11 cellular contexts compared by ENCODE assay signal in the genomic region with DNA sequence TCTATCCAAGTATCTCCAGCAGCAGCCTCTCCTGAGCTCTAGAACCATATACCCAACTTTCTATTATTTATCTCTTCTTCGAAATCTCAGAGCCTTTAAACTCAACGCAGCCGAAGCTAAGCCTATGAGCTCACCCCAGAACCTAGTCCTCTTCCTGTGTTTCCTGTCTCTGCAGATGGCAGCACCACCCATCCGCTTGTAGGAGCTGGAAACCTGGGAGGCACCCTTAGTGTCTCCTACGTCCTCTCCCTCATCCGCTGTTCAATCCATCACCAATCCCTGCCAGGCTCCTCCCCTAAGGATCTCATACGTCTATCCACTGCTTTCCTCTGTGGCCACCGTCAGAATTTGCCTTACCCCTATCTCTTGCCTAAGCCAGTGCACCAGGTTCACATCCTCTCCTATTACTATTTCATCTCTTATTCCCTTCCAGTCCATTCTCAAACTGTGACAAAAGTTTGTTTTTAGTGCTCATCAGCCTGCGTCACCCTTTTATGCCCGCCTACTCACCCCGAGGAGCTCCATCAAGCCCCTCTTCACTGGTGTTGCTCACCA. TPM values are rescaled to one million over a fixed set of nuclear protein-coding genes. Genes with fewer than 3 reads are reported as not detected.
DNase-seq lines count a peak whose midpoint lies in the region; ATAC-seq, FAIRE-seq and TF ChIP-seq lines count a peak whose summit lies in the region.
"Had no signal": no experiment of that assay in that cellular context is flagged by ENCODE, and none has a peak within 500 bp of the region (broad histone marks: within the 10 kb centered on the region; RNA-seq: fewer than 3 reads in every experiment).

No MANE protein-coding gene starts in this region.

- H3K36me3 ChIP-seq in osteoblast (ENCODE audit: insufficient read depth, low read length): no peaks in the 10 kb centered on the region
- no peaks in the 10 kb centered on the region for H3K36me3 ChIP-seq in prostate gland
- H3K36me3 ChIP-seq: colonic mucosa had no signal

- WGBS in prostate gland: 62% methylated on average over 11 of the region's 11 CpGs

- H3K9me3 ChIP-seq in CD4-positive, alpha-beta T cell (ENCODE audit: control insufficient read depth, low read length): no peaks in the 10 kb centered on the region
- H3K9me3 ChIP-seq in T-helper 17 cell (ENCODE audit: control insufficient read depth, low read length, poor library complexity, severe bottlenecking): no peaks in the 10 kb centered on the region
- H3K9me3 ChIP-seq in osteoblast (ENCODE audit: low read depth, low read length): no peaks in the 10 kb centered on the region
- H3K9me3 ChIP-seq in prostate gland: no peaks in the 10 kb centered on the region
- H3K9me3 ChIP-seq: Caco-2, colonic mucosa had no signal

- no peaks in the 10 kb centered on the region for H3K27me3 ChIP-seq in CD4-positive, alpha-beta T cell (ENCODE audit: control insufficient read depth, insufficient read depth, low read length)
- H3K27me3 ChIP-seq in osteoblast (ENCODE audit: insufficient read depth, low read length) (no peaks in the 10 kb centered on the region), prostate gland (replicated peaks; ENCODE audit: insufficient read depth) (no peaks in the 10 kb centered on the region)
- H3K27me3 ChIP-seq: colonic mucosa had no signal

- DNase-seq in CD4-positive, alpha-beta T cell: peak in 4 of 10 experiments; percentile 5 to 19 (median 8)
- DNase-seq in T-helper 17 cell (no peak), epithelial cell of prostate (ENCODE audit: low read depth, low spot score) (no peak), osteoblast (ENCODE audit: insufficient read length, low spot score, missing footprints) (no peak), H54 (ENCODE audit: insufficient read length, low spot score) (no peak), NOMO-1 (lab: John Stamatoyannopoulos, UW; ENCODE audit: unreplicated experiment in 2 of 2) (no peak), prostate gland (ENCODE audit: low spot score) (no peak)
- DNase-seq: Caco-2, colonic mucosa, head of caudate nucleus had no signal

- CTCF ChIA-PET in CD4-positive, alpha-beta T cell (lab: Charles Lee): interaction anchor here (0.5 to 1.2 kb wide), 2 partner anchors 9 to 43 kb away, joined by 3 read pairs; a partner anchor contains a TSS

- ATAC-seq in CD4-positive, alpha-beta T cell (ENCODE audit: poor library complexity): peak; percentile 95
- peak; percentile 59 for ATAC-seq in T-helper 17 cell
- ATAC-seq in GM21619 (IDR thresholded peaks at IDR 0.05; ENCODE audit: unreplicated experiment): no peak

- TF ChIP-seq POLR2A in H54 (IDR thresholded peaks at IDR 0.05; ENCODE audit: low read depth, low read length): no peak
- TF ChIP-seq POLR2A in prostate gland (IDR thresholded peaks at IDR 0.05): no peak

- POLR2A ChIA-PET in CD4-positive, alpha-beta T cell (lab: Charles Lee): interaction anchor here (1.0 to 2.7 kb wide), 2 partner anchors 9 to 10 kb away, joined by 5 to 12 read pairs; a partner anchor contains a TSS

- peaks cover 90% of the 10 kb centered on the region for H3K4me1 Mint-ChIP-seq in CD4-positive, alpha-beta T cell (ENCODE audit: low read depth)
- H3K4me1 Mint-ChIP-seq in T-helper 17 cell: peaks cover 54% of the 10 kb centered on the region

- H3K27ac Mint-ChIP-seq in CD4-positive, alpha-beta T cell: peak overlapping the region; percentile 81
- H3K27ac Mint-ChIP-seq in T-helper 17 cell: peak overlapping the region; percentile 92

- no peaks in the 10 kb centered on the region for H3K36me3 Mint-ChIP-seq in CD4-positive, alpha-beta T cell (ENCODE audit: low read depth)
- H3K36me3 Mint-ChIP-seq in T-helper 17 cell (ENCODE audit: low read depth): no peaks in the 10 kb centered on the region

- H3K4me1 ChIP-seq in osteoblast (ENCODE audit: insufficient read depth, low read length) (peaks cover 70% of the 10 kb centered on the region), prostate gland (replicated peaks) (peaks cover 9% of the 10 kb centered on the region)
- H3K4me1 ChIP-seq: Caco-2 had no signal

- H3K27ac ChIP-seq in CD4-positive, alpha-beta T cell (ENCODE audit: low read depth, low read length): peak overlapping the region; percentile 36
- H3K27ac ChIP-seq in epithelial cell of prostate (peak overlapping the region; percentile 44), osteoblast (ENCODE audit: low read depth, low read length) (peak overlapping the region; percentile 43), prostate gland (peak overlapping the region in 1 of 2 donors; percentile 47)
- H3K27ac ChIP-seq: colonic mucosa had no signal

- peak overlapping the region; percentile 68 for H3K4me3 Mint-ChIP-seq in CD4-positive, alpha-beta T cell
- H3K4me3 Mint-ChIP-seq in T-helper 17 cell: peak overlapping the region; percentile 78

- intact Hi-C loops in CD4-positive, alpha-beta T cell (cut with DNase I, micrococcal nuclease): no loop called here
- intact Hi-C loops in prostate gland (cut with DNase I): no loop called here

- H3K27me3 Mint-ChIP-seq in CD4-positive, alpha-beta T cell: no peaks in the 10 kb centered on the region
- no peaks in the 10 kb centered on the region for H3K27me3 Mint-ChIP-seq in T-helper 17 cell

- no peak overlapping the region for H3K4me3 ChIP-seq in osteoblast (ENCODE audit: insufficient read depth, low read length)
- H3K4me3 ChIP-seq in prostate gland: no peak overlapping the region
- H3K4me3 ChIP-seq: colonic mucosa had no signal

- H3K9me3 Mint-ChIP-seq in CD4-positive, alpha-beta T cell: no peaks in the 10 kb centered on the region

- no peak for TF ChIP-seq CTCF in CD4-positive, alpha-beta T cell (IDR thresholded peaks at IDR 0.05)
- TF ChIP-seq CTCF in osteoblast (IDR thresholded peaks at IDR 0.05; ENCODE audit: extremely low read depth, low read depth, low read length) (no peak), prostate gland (IDR thresholded peaks at IDR 0.05) (no peak)

- H2AFZ ChIP-seq in osteoblast (ENCODE audit: low read length): no peak overlapping the region

- no peak for FAIRE-seq in H54 (lab: Jason Lieb, UNC)

- peaks cover 100% of the 10 kb centered on the region for H3K79me2 ChIP-seq in osteoblast (ENCODE audit: insufficient read depth, low read length)

- H4K20me1 ChIP-seq in osteoblast (ENCODE audit: insufficient read depth, low read length): peaks cover 46% of the 10 kb centered on the region

- peak overlapping the region; percentile 12 for H3K4me2 ChIP-seq in osteoblast (ENCODE audit: insufficient read depth, low read length)

RNA-seq across cellular contexts. Expression of a gene that starts 9.6 kb away (rescaled TPM):
- 10 to 100 TPM; 10.5 to 11.3 TPM for total RNA-seq in CD4-positive, alpha-beta T cell
- total RNA-seq in T-helper 17 cell (10 to 100 TPM; 18.7 to 20.2 TPM), osteoblast (58.0 and 68.8 TPM in 2 replicates), prostate gland (100 to 1,000 TPM in 1 of 2 donors, 10 to 100 TPM in 1; 87.2 to 203 TPM)
